Comparison of ENCODE assay signal across 10 cellular contexts in genomic region chr7:158740013-158740656, GRCh38. TPM values are rescaled to one million over a fixed set of nuclear protein-coding genes. Genes with fewer than 3 reads are reported as not detected.
DNase-seq lines count a peak whose midpoint lies in the region; ATAC-seq and TF ChIP-seq lines count a peak whose summit lies in the region.
"Had no signal": no experiment of that assay in that cellular context is flagged by ENCODE, and none has a peak within 500 bp of the region (broad histone marks: within the 10 kb centered on the region; RNA-seq: fewer than 3 reads in every experiment).

No MANE protein-coding gene starts in this region.

- TF ChIP-seq POLR2A in esophagus squamous epithelium (IDR thresholded peaks at IDR 0.05) = no peak

- no peaks in the 10 kb centered on the region for H3K27me3 ChIP-seq in RWPE2 (ENCODE audit: insufficient read depth, poor library complexity, severe bottlenecking)
- H3K27me3 ChIP-seq in esophagus squamous epithelium = no peaks in the 10 kb centered on the region

- TF ChIP-seq CTCF in RWPE2 (IDR thresholded peaks at IDR 0.05; ENCODE audit: poor library complexity, severe bottlenecking) = no peak
- no peak for TF ChIP-seq CTCF in esophagus squamous epithelium (IDR thresholded peaks at IDR 0.05)

- intact Hi-C loops in esophagus squamous epithelium (cut with DNase I) = no loop called here

- peaks cover 90% of the 10 kb centered on the region for H3K36me3 ChIP-seq in RWPE2 (ENCODE audit: low read depth)
- peaks cover 25 to 100% (median 37%) of the 10 kb centered on the region in 3 donors for H3K36me3 ChIP-seq in esophagus squamous epithelium

- ATAC-seq in RWPE2 (ENCODE audit: low read depth) (peak; percentile 92), HG02571 (IDR thresholded peaks at IDR 0.05; ENCODE audit: unreplicated experiment) (no peak)

- H3K4me3 ChIP-seq in RWPE2 (ENCODE audit: severe bottlenecking) (no peak overlapping the region), esophagus squamous epithelium (no peak overlapping the region)

- DNase-seq in GM04504 (ENCODE audit: low read depth) (peak; percentile 17), RWPE2 (ENCODE audit: low spot score) (peak; percentile 82), esophagus squamous epithelium (lab: John Stamatoyannopoulos, UW) (no peak), pons (ENCODE audit: low spot score) (peak; percentile 20), cerebellum (ENCODE audit: low spot score) (no peak), RKO (ENCODE audit: low spot score) (no peak), LoVo (ENCODE audit: low spot score) (no peak)
- DNase-seq: central memory CD4-positive, alpha-beta T cell; NCI-H524 treated with DMSO at 0.1 percent for 48 hours had no signal

- WGBS in esophagus squamous epithelium, 2 donors = 46 to 52% methylated on average over 13 to 15 of the region's 15 CpGs

- H3K4me1 ChIP-seq in RWPE2 (ENCODE audit: insufficient read depth, poor library complexity, severe bottlenecking) = peaks cover 11% of the 10 kb centered on the region
- H3K4me1 ChIP-seq in esophagus squamous epithelium = peaks cover 0 to 31% (median 10%) of the 10 kb centered on the region in 3 donors

- peak overlapping the region; percentile 86 for H3K27ac ChIP-seq in RWPE2 (ENCODE audit: poor library complexity, severe bottlenecking)
- peak overlapping the region; percentile 57 to 79 (median 66) for H3K27ac ChIP-seq in esophagus squamous epithelium

- H3K9me3 ChIP-seq in RWPE2 (ENCODE audit: severe bottlenecking) (no peaks in the 10 kb centered on the region), esophagus squamous epithelium (no peaks in the 10 kb centered on the region)

RNA-seq across cellular contexts. Expression of gene NCAPG2, which starts 35.5 kb away (rescaled TPM):
- total RNA-seq in esophagus squamous epithelium (10 to 100 TPM in 2 of 4 donors, 1 to 10 TPM in 2; 7.3 to 23.1 (median 13.7) TPM), cerebellum (21.2 TPM)

Comparison
In these comparisons a context has a peak if more than half of its experiments do, and no peak if none do; other contexts are left out.
1. DNase-seq: peak in GM04504 (single experiment), RWPE2 (single experiment) and pons (single experiment); none in esophagus squamous epithelium (single experiment), cerebellum (single experiment), RKO (single experiment) and LoVo (single experiment).